ENCODE assay signal across 15 cellular contexts in genomic region chr10:18332484-18332883, GRCh38.
DNase-seq lines count a peak whose midpoint lies in the region; ATAC-seq, FAIRE-seq and TF ChIP-seq lines count a peak whose summit lies in the region.
"Had no signal": no experiment of that assay in that cellular context is flagged by ENCODE, and none has a peak within 500 bp of the region (broad histone marks: within the 10 kb centered on the region; RNA-seq: fewer than 3 reads in every experiment).

No MANE protein-coding gene starts in this region.

- no peak for TF ChIP-seq CTCF in liver (IDR thresholded peaks at IDR 0.05; ENCODE audit: low read depth, low read length, missing input control)
- TF ChIP-seq CTCF in HepG2 (CRISPR knock-in tag; IDR thresholded peaks at IDR 0.05) = no peak
- TF ChIP-seq CTCF in gastroesophageal sphincter (IDR thresholded peaks at IDR 0.05) = no peak

- TF ChIP-seq POLR2A in HepG2 (IDR thresholded peaks at IDR 0.05; ENCODE audit: insufficient read depth in 1 of 2, low read depth in 2 of 2, low read length in 2 of 2) (no peak), gastroesophageal sphincter (IDR thresholded peaks at IDR 0.05) (no peak)

- DNase-seq in HepG2 (ENCODE audit: low spot score) = no peak
- no peak for DNase-seq in left ventricle myocardium superior
- no peak for DNase-seq in stimulated activated naive CD4-positive, alpha-beta T cell treated with Interleukin-2 at 50 U/mL for 16 hours (lab: John Stamatoyannopoulos, UW)
- DNase-seq in DMS79 treated with DMSO at 0.1 percent for 48 hours (lab: John Stamatoyannopoulos, UW) = no peak
- DNase-seq in substantia nigra (lab: John Stamatoyannopoulos, UW) = no peak
- DNase-seq: C1 segment of cervical spinal cord; CD4-positive, alpha-beta T cell; DND-41; GDM1; HFFc6 had no signal

- no peak overlapping the region for H2AFZ ChIP-seq in HepG2 (ENCODE audit: low read length)

- in situ Hi-C loops in HepG2 (cut with HindIII; ENCODE audit: extremely low pct_ligation_motif_present, low pct_unique_long_range_greater_than_20kb) = no loop called here

- H4K20me1 ChIP-seq in HepG2 (ENCODE audit: insufficient read depth, low read length) = no peaks in the 10 kb centered on the region

- H3K4me1 ChIP-seq in liver (ENCODE audit: control insufficient read depth in 4 of 4, insufficient read depth in 4 of 4, low read length in 3 of 4) = peaks cover 3 to 29% (median 19%) of the 10 kb centered on the region in 4 donors
- no peaks in the 10 kb centered on the region for H3K4me1 ChIP-seq in HepG2 (ENCODE audit: insufficient read depth, low read length)
- peaks cover 7 to 48% (median 7%) of the 10 kb centered on the region in 3 donors for H3K4me1 ChIP-seq in gastroesophageal sphincter

- CTCF ChIA-PET in HepG2 (lab: Yijun Ruan, JAX; ENCODE audit: low intra/inter-chr PET ratio, low total read pairs) = no interaction called here

- no peak for TF ChIP-seq EP300 in HepG2 (IDR thresholded peaks at IDR 0.05; ENCODE audit: low read depth in 2 of 2, low read length in 2 of 2)
- TF ChIP-seq EP300 in HepG2 (CRISPR knock-in tag; IDR thresholded peaks at IDR 0.05; ENCODE audit: borderline replicate concordance) = no peak
- TF ChIP-seq EP300 in gastroesophageal sphincter (IDR thresholded peaks at IDR 0.05) = no peak

- FAIRE-seq in HepG2 (lab: Jason Lieb, UNC) = no peak
- FAIRE-seq: A204.1, GM12892, HTR-8/SVneo had no signal

- H3K27ac ChIP-seq in liver (ENCODE audit: low read depth in 1 of 2, low read length in 2 of 2) (peak overlapping the region; percentile 2 to 65), HepG2 (ENCODE audit: extremely low read length, insufficient read depth, low read length) (no peak overlapping the region), gastroesophageal sphincter (peak overlapping the region; percentile 29 to 75 (median 74)), substantia nigra (ENCODE audit: low read depth, low read length, poor library complexity, severe bottlenecking) (no peak overlapping the region)

- intact Hi-C loops in HepG2 (cut with micrococcal nuclease; ENCODE audit: unreplicated experiment) = no loop called here
- intact Hi-C loops in left ventricle myocardium superior (cut with micrococcal nuclease) = no loop called here

- POLR2A ChIA-PET in HepG2 (lab: Yijun Ruan, JAX) = no interaction called here

- no peaks in the 10 kb centered on the region for H3K79me2 ChIP-seq in HepG2 (ENCODE audit: insufficient read depth, low read length)

- no peaks in the 10 kb centered on the region for H3K9me3 ChIP-seq in liver (ENCODE audit: control insufficient read depth in 4 of 4, low read length in 3 of 4)
- H3K9me3 ChIP-seq in HepG2 (ENCODE audit: low read length) = no peaks in the 10 kb centered on the region
- H3K9me3 ChIP-seq in gastroesophageal sphincter = no peaks in the 10 kb centered on the region

- H3K27me3 ChIP-seq in liver (ENCODE audit: control insufficient read depth in 4 of 4, insufficient read depth in 4 of 4, low read length in 3 of 4) (no peaks in the 10 kb centered on the region), HepG2 (ENCODE audit: control insufficient read depth in 1 of 2, insufficient read depth in 2 of 2, low read length in 2 of 2) (no peaks in the 10 kb centered on the region; a peak in 2 of 5 replicates), gastroesophageal sphincter (no peaks in the 10 kb centered on the region)

- H3K9ac ChIP-seq in liver (ENCODE audit: low read depth in 1 of 2, low read length in 2 of 2) (no peak overlapping the region), HepG2 (ENCODE audit: insufficient read depth, low read depth, low read length) (no peak overlapping the region)

- 70% methylated on average over 1 of the region's 1 CpG for WGBS in liver
- WGBS in HepG2 (ENCODE audit: low lambda C conversion rate) = 67% methylated on average over 1 of the region's 1 CpG
- WGBS in gastroesophageal sphincter (ENCODE audit: low coverage in 1 of 2), 2 donors = 18 to 67% methylated on average over 1 of the region's 1 CpG

- no peak for ATAC-seq in HepG2
- ATAC-seq in gastroesophageal sphincter = no peak
- peak; percentile 70 for ATAC-seq in left ventricle myocardium superior

- no peak overlapping the region for H3K4me2 ChIP-seq in HepG2 (ENCODE audit: low read depth, low read length)

- no peaks in the 10 kb centered on the region for H3K36me3 ChIP-seq in liver (ENCODE audit: control insufficient read depth in 4 of 4, insufficient read depth in 3 of 4, low read depth in 1 of 4, low read length in 3 of 4)
- H3K36me3 ChIP-seq in HepG2 (replicated peaks in 1 of 2; ENCODE audit: control insufficient read depth in 1 of 2, insufficient read depth in 2 of 2, low read length in 2 of 2) = no peaks in the 10 kb centered on the region
- no peaks in the 10 kb centered on the region for H3K36me3 ChIP-seq in gastroesophageal sphincter

- TF ChIP-seq RAD21 in liver (IDR thresholded peaks at IDR 0.05) = no peak
- TF ChIP-seq RAD21 in HepG2 (CRISPR knock-in tag; IDR thresholded peaks at IDR 0.05) = no peak

- BruUV-seq in HepG2 (replicated peaks; lab: Mats Ljungman, UMichigan) = no TSS peak

- H3K4me3 ChIP-seq in liver (ENCODE audit: low read depth in 1 of 3, low read length in 3 of 3) = no peak overlapping the region
- H3K4me3 ChIP-seq in HepG2 (replicated peaks in 1 of 3; ENCODE audit: insufficient read depth in 1 of 3, low read depth in 2 of 3, low read length in 3 of 3) = no peak overlapping the region
- no peak overlapping the region for H3K4me3 ChIP-seq in gastroesophageal sphincter

TF ChIP-seq in liver, 16 proteins besides CTCF, POLR2A, EP300 and RAD21:
- TF ChIP-seq HNF4G (IDR thresholded peaks at IDR 0.05) (no peak), REST (IDR thresholded peaks at IDR 0.05) (peak; percentile 7), HNF4A (conservative IDR thresholded peaks at IDR 0.05) (no peak)

TF ChIP-seq in HepG2, 621 proteins besides CTCF, POLR2A, EP300 and RAD21:
- TF ChIP-seq ZNF276 (CRISPR knock-in tag; IDR thresholded peaks at IDR 0.05; ENCODE audit: low read depth) = no peak
- no peak for TF ChIP-seq HCFC1 (IDR thresholded peaks at IDR 0.05; ENCODE audit: low read depth, low read length)

Comparison
In these comparisons a context has a peak if more than half of its experiments do, and no peak if none do; other contexts are left out.
1. H3K27ac ChIP-seq: peak in liver (2 of 2) and gastroesophageal sphincter (4 of 4); none in HepG2 (single experiment) and substantia nigra (single experiment).